ENCODE assay signal across 19 cellular contexts in genomic region chr11:89736566-89736965, GRCh38. TPM values are rescaled to one million over a fixed set of nuclear protein-coding genes. Genes with fewer than 3 reads are reported as not detected.
"Had no signal": no experiment of that assay in that cellular context is flagged by ENCODE, and none has a peak within 500 bp of the region (broad histone marks: within the 10 kb centered on the region; RNA-seq: fewer than 3 reads in every experiment).

No MANE protein-coding gene starts in this region.

- H3K27ac ChIP-seq: ascending aorta, colonic mucosa, esophagus muscularis mucosa, ovary, sigmoid colon, spleen had no signal

- H3K4me1 Mint-ChIP-seq: activated CD4-positive, alpha-beta T cell treated with anti-CD3 and anti-CD28 coated beads for 36 hours; activated CD8-positive, alpha-beta memory T cell treated with anti-CD3 and anti-CD28 coated beads, Interleukin-2, amount 10 ng/mL, durations not matched to agents 7 days and 5 days; activated naive CD4-positive, alpha-beta T cell treated with anti-CD3 and anti-CD28 coated beads, Interleukin-2, amount 10 ng/mL, durations not matched to agents 7 days and 5 days; naive B cell; stimulated activated naive CD8-positive, alpha-beta T cell treated with anti-CD3 and anti-CD28 coated beads, Interleukin-15, amount 100 ng/mL, for 72 hours had no signal

- H3K4me1 ChIP-seq: ascending aorta, colonic mucosa, esophagus muscularis mucosa, sigmoid colon, spleen had no signal

- H3K9me3 Mint-ChIP-seq: activated CD4-positive, alpha-beta memory T cell treated with anti-CD3 and anti-CD28 coated beads for 36 hours; activated naive CD4-positive, alpha-beta T cell treated with anti-CD3 and anti-CD28 coated beads, Interleukin-2, amount 10 ng/mL, durations not matched to agents 7 days and 5 days had no signal

- ATAC-seq: activated CD4-positive, alpha-beta T cell treated with anti-CD3 and anti-CD28 coated beads for 36 hours; activated CD8-positive, alpha-beta memory T cell treated with anti-CD3 and anti-CD28 coated beads, Interleukin-2, amount 10 ng/mL, durations not matched to agents 7 days and 5 days; stimulated activated naive CD8-positive, alpha-beta T cell treated with anti-CD3 and anti-CD28 coated beads, Interleukin-15, amount 100 ng/mL, for 72 hours had no signal

- H3K27me3 Mint-ChIP-seq: activated CD4-positive, alpha-beta memory T cell treated with anti-CD3 and anti-CD28 coated beads for 36 hours; activated CD4-positive, alpha-beta T cell treated with anti-CD3 and anti-CD28 coated beads for 36 hours; activated CD8-positive, alpha-beta memory T cell treated with anti-CD3 and anti-CD28 coated beads, Interleukin-2, amount 10 ng/mL, durations not matched to agents 7 days and 5 days; activated naive CD4-positive, alpha-beta T cell treated with anti-CD3 and anti-CD28 coated beads, Interleukin-2, amount 10 ng/mL, durations not matched to agents 7 days and 5 days; naive B cell; stimulated activated naive CD8-positive, alpha-beta T cell treated with anti-CD3 and anti-CD28 coated beads, Interleukin-15, amount 100 ng/mL, for 72 hours had no signal

- H3K36me3 ChIP-seq: ascending aorta, colonic mucosa, esophagus muscularis mucosa, ovary, sigmoid colon, spleen had no signal

- H3K4me3 Mint-ChIP-seq: activated CD4-positive, alpha-beta memory T cell treated with anti-CD3 and anti-CD28 coated beads for 36 hours; activated CD4-positive, alpha-beta T cell treated with anti-CD3 and anti-CD28 coated beads for 36 hours; activated CD8-positive, alpha-beta memory T cell treated with anti-CD3 and anti-CD28 coated beads, Interleukin-2, amount 10 ng/mL, durations not matched to agents 7 days and 5 days; activated naive CD4-positive, alpha-beta T cell treated with anti-CD3 and anti-CD28 coated beads, Interleukin-2, amount 10 ng/mL, durations not matched to agents 7 days and 5 days; naive B cell; stimulated activated naive CD8-positive, alpha-beta T cell treated with anti-CD3 and anti-CD28 coated beads, Interleukin-15, amount 100 ng/mL, for 72 hours had no signal

- H3K9me3 ChIP-seq: ascending aorta, colonic mucosa, esophagus muscularis mucosa, ovary, sigmoid colon, spleen had no signal

- H3K4me3 ChIP-seq: ascending aorta, colonic mucosa, esophagus muscularis mucosa, ovary, sigmoid colon, spleen had no signal

- H3K36me3 Mint-ChIP-seq: activated CD4-positive, alpha-beta memory T cell treated with anti-CD3 and anti-CD28 coated beads for 36 hours; activated CD8-positive, alpha-beta memory T cell treated with anti-CD3 and anti-CD28 coated beads, Interleukin-2, amount 10 ng/mL, durations not matched to agents 7 days and 5 days; activated naive CD4-positive, alpha-beta T cell treated with anti-CD3 and anti-CD28 coated beads, Interleukin-2, amount 10 ng/mL, durations not matched to agents 7 days and 5 days; naive B cell had no signal

- DNase-seq: activated CD4-positive, alpha-beta memory T cell treated with anti-CD3 and anti-CD28 coated beads for 36 hours; activated CD4-positive, alpha-beta T cell treated with anti-CD3 and anti-CD28 coated beads for 36 hours; activated CD8-positive, alpha-beta memory T cell treated with anti-CD3 and anti-CD28 coated beads, Interleukin-2, amount 10 ng/mL, durations not matched to agents 7 days and 5 days; activated naive CD4-positive, alpha-beta T cell treated with anti-CD3 and anti-CD28 coated beads, Interleukin-2, amount 10 ng/mL, durations not matched to agents 7 days and 5 days; activated T-cell treated with anti-CD3 and anti-CD28 coated beads, Interleukin-2, amount 50 U/mL, for 1 hour; colonic mucosa; kidney glomerular epithelial cell; naive B cell; ovary; sigmoid colon; spleen; stimulated activated naive CD8-positive, alpha-beta T cell treated with anti-CD3 and anti-CD28 coated beads, Interleukin-15, amount 100 ng/mL, for 72 hours; T-helper 1 cell; T1000 had no signal

- H3K27ac Mint-ChIP-seq: activated CD4-positive, alpha-beta memory T cell treated with anti-CD3 and anti-CD28 coated beads for 36 hours; activated CD4-positive, alpha-beta T cell treated with anti-CD3 and anti-CD28 coated beads for 36 hours; activated CD8-positive, alpha-beta memory T cell treated with anti-CD3 and anti-CD28 coated beads, Interleukin-2, amount 10 ng/mL, durations not matched to agents 7 days and 5 days; activated naive CD4-positive, alpha-beta T cell treated with anti-CD3 and anti-CD28 coated beads, Interleukin-2, amount 10 ng/mL, durations not matched to agents 7 days and 5 days; naive B cell; stimulated activated naive CD8-positive, alpha-beta T cell treated with anti-CD3 and anti-CD28 coated beads, Interleukin-15, amount 100 ng/mL, for 72 hours had no signal

- H3K27me3 ChIP-seq: ascending aorta, colonic mucosa, esophagus muscularis mucosa, ovary, sigmoid colon, spleen had no signal

RNA-seq across cellular contexts. Expression of gene TRIM77, which starts 26.5 kb away (rescaled TPM):
- total RNA-seq: activated CD4-positive, alpha-beta memory T cell treated with anti-CD3 and anti-CD28 coated beads for 36 hours; activated CD4-positive, alpha-beta T cell treated with anti-CD3 and anti-CD28 coated beads for 36 hours; activated CD8-positive, alpha-beta memory T cell treated with anti-CD3 and anti-CD28 coated beads, Interleukin-2, amount 10 ng/mL, durations not matched to agents 7 days and 5 days; ascending aorta; cardiac septum; colonic mucosa; esophagus muscularis mucosa; lower leg skin; ovary; sigmoid colon; spleen had no signal
- polyA plus RNA-seq: ovary, sigmoid colon, spleen, thymus had no signal
